In genomic region chr17:79747508-79748295, GRCh38 we compare ENCODE assay signal across 8 cellular contexts. TPM values are rescaled to one million over a fixed set of nuclear protein-coding genes. Genes with fewer than 3 reads are reported as not detected.
A peak's percentile ranks its signal among the peaks of the same experiment; 100 is the strongest.
DNase-seq lines count a peak whose midpoint lies in the region; ATAC-seq and TF ChIP-seq lines count a peak whose summit lies in the region.
"Had no signal": no experiment of that assay in that cellular context is flagged by ENCODE, and none has a peak within 500 bp of the region (broad histone marks: within the 10 kb centered on the region; RNA-seq: fewer than 3 reads in every experiment).

No MANE protein-coding gene starts in this region.

- no peaks in the 10 kb centered on the region for H3K9me3 Mint-ChIP-seq in IgD-negative memory B cell

- peaks cover 17% of the 10 kb centered on the region for H3K27me3 ChIP-seq in neural cell (ENCODE audit: insufficient read depth, low read depth, low read length)

- H3K9ac ChIP-seq in neural cell (ENCODE audit: low read length) = peak overlapping the region; percentile 76
- H3K9ac ChIP-seq: KMS-11 had no signal

- peak; percentile 54 for TF ChIP-seq RAD21 in neural cell (conservative IDR thresholded peaks at IDR 0.05)

- no peaks in the 10 kb centered on the region for H3K36me3 ChIP-seq in neural cell (ENCODE audit: insufficient read depth, low read length)

- H3K27ac Mint-ChIP-seq in IgD-negative memory B cell = peak overlapping the region; percentile 39 to 77 (median 77)

- H3K4me3 Mint-ChIP-seq in IgD-negative memory B cell = no peak overlapping the region

- DNase-seq in COR-L47 (lab: John Stamatoyannopoulos, UW) (peak; percentile 58), caudate nucleus (lab: John Stamatoyannopoulos, UW) (peak in 35 of 61 donors; percentile 10 to 66 (median 43)), glomerular visceral epithelial cell (ENCODE audit: extremely low spot score) (no peak)

- TF ChIP-seq EP300 in neural cell (conservative IDR thresholded peaks at IDR 0.05; ENCODE audit: poor library complexity, severe bottlenecking) = peak; percentile 85

- peak overlapping the region; percentile 46 for H2AFZ ChIP-seq in neural cell (ENCODE audit: low read depth, low read length)

- ATAC-seq in GM21528 (IDR thresholded peaks at IDR 0.05; ENCODE audit: low FRiP score, unreplicated experiment) (no peak), GM19463 (IDR thresholded peaks at IDR 0.05; ENCODE audit: unreplicated experiment) (no peak)

- H4K20me1 ChIP-seq in neural cell (ENCODE audit: insufficient read depth) = no peaks in the 10 kb centered on the region

- no peaks in the 10 kb centered on the region for H3F3A ChIP-seq in neural cell (ENCODE audit: insufficient read depth, low read length, poor library complexity, severe bottlenecking)

- H3K27ac ChIP-seq in caudate nucleus (ENCODE audit: low read depth, low read length) (peak overlapping the region; percentile 80), neural cell (ENCODE audit: low read length) (peak overlapping the region; percentile 76)
- H3K27ac ChIP-seq: KMS-11 had no signal

- H3K36me3 Mint-ChIP-seq in IgD-negative memory B cell = no peaks in the 10 kb centered on the region

- no peak for TF ChIP-seq CTCF in neural cell (IDR thresholded peaks at IDR 0.05; ENCODE audit: poor library complexity, severe bottlenecking)

- H3K4me1 Mint-ChIP-seq in IgD-negative memory B cell = peaks cover 8 to 14% (median 13%) of the 10 kb centered on the region in 3 donors

- H3K27me3 Mint-ChIP-seq in IgD-negative memory B cell = peaks cover 37% of the 10 kb centered on the region

- H3K9me2 ChIP-seq in neural cell (ENCODE audit: insufficient read depth, low read length) = no peaks in the 10 kb centered on the region

- H3K9me3 ChIP-seq in neural cell (ENCODE audit: low read length) = no peaks in the 10 kb centered on the region

- H3K79me2 ChIP-seq in neural cell (replicated peaks; ENCODE audit: insufficient read depth, low read length) = no peaks in the 10 kb centered on the region

- H3K4me2 ChIP-seq in neural cell (ENCODE audit: low read length) = peak overlapping the region; percentile 61
- H3K4me2 ChIP-seq: KMS-11 had no signal

- peak overlapping the region; percentile 64 for H3K4me3 ChIP-seq in neural cell (ENCODE audit: low read length)

TF ChIP-seq in neural cell, 6 proteins besides CTCF, POLR2A, EP300 and RAD21:
- TF ChIP-seq EZH2 (IDR thresholded peaks at IDR 0.05; ENCODE audit: borderline replicate concordance, insufficient read depth, low read length, poor library complexity, severe bottlenecking) (no peak), POLR2AphosphoS5 (IDR thresholded peaks at IDR 0.05) (peak; percentile 38), MXI1 (conservative IDR thresholded peaks at IDR 0.05; ENCODE audit: poor library complexity, severe bottlenecking) (peak; percentile 94), SMC3 (conservative IDR thresholded peaks at IDR 0.05; ENCODE audit: poor library complexity) (peak; percentile 53), TAF1 (IDR thresholded peaks at IDR 0.05; ENCODE audit: low read depth) (peak; percentile 5)
- TF ChIP-seq, protein P1, sequence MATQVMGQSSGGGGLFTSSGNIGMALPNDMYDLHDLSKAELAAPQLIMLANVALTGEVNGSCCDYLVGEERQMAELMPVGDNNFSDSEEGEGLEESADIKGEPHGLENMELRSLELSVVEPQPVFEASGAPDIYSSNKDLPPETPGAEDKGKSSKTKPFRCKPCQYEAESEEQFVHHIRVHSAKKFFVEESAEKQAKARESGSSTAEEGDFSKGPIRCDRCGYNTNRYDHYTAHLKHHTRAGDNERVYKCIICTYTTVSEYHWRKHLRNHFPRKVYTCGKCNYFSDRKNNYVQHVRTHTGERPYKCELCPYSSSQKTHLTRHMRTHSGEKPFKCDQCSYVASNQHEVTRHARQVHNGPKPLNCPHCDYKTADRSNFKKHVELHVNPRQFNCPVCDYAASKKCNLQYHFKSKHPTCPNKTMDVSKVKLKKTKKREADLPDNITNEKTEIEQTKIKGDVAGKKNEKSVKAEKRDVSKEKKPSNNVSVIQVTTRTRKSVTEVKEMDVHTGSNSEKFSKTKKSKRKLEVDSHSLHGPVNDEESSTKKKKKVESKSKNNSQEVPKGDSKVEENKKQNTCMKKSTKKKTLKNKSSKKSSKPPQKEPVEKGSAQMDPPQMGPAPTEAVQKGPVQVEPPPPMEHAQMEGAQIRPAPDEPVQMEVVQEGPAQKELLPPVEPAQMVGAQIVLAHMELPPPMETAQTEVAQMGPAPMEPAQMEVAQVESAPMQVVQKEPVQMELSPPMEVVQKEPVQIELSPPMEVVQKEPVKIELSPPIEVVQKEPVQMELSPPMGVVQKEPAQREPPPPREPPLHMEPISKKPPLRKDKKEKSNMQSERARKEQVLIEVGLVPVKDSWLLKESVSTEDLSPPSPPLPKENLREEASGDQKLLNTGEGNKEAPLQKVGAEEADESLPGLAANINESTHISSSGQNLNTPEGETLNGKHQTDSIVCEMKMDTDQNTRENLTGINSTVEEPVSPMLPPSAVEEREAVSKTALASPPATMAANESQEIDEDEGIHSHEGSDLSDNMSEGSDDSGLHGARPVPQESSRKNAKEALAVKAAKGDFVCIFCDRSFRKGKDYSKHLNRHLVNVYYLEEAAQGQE (IDR thresholded peaks at IDR 0.05; ENCODE audit: borderline replicate concordance) = no peak
TF ChIP-seq in neural cell: peak in this region for 4.

RNA-seq across cellular contexts. Expression of gene ENPP7, which starts 17.0 kb away (rescaled TPM):
- polyA plus RNA-seq in IgD-negative memory B cell = 0.89 TPM
- polyA plus RNA-seq in neural cell = not detected in 2 replicates
- polyA minus RNA-seq in neural cell = not detected in 2 replicates

RNA-seq across cellular contexts. Expression of gene CBX2, which starts 30.2 kb away (rescaled TPM):
- polyA plus RNA-seq in IgD-negative memory B cell (0.26 TPM), neural cell (15.9 and 16.9 TPM in 2 replicates)
- 27.1 and 28.5 TPM in 2 replicates for polyA minus RNA-seq in neural cell

RNA-seq across cellular contexts. Expression of gene CBX8, which starts 49.2 kb away (rescaled TPM):
- 3.2 TPM for polyA plus RNA-seq in IgD-negative memory B cell
- polyA plus RNA-seq in neural cell = 15.4 and 27.6 TPM in 2 replicates
- polyA minus RNA-seq in neural cell = 26.4 and 33.8 TPM in 2 replicates

Comparison
In these comparisons a context has a peak if more than half of its experiments do, and no peak if none do; other contexts are left out.
1. RNA of gene CBX2, which starts 30.2 kb away (polyA plus RNA-seq): 15.9 to 16.9 TPM in neural cell; 0.26 TPM in IgD-negative memory B cell (single experiment); every median in the first group is over 10 times any median in the second.